In the genomic region with DNA sequence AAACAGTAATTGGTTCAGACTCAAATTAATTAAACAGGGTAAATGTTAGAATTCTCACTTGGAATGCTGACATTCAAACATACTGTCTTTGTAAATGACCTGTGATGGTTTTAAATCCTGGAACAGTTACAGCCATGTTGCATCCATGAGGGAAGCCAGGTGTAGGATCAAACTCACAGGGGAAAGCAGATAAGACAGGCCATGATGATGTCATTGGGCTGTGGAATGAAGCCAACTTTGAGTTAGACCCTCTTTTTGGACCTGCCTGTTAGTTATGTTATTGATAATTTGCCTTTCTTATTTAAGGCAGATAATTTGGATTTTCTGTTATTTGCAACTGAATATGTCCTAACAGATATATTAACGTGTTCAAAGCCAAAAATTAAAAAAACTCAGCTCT, we compare ENCODE assay signal across 16 cellular contexts.
"Had no signal": no experiment of that assay in that cellular context is flagged by ENCODE, and none has a peak within 500 bp of the region (broad histone marks: within the 10 kb centered on the region; RNA-seq: fewer than 3 reads in every experiment).

No MANE protein-coding gene starts in this region.

- ATAC-seq: foreskin keratinocyte, left cardiac atrium, lower lobe of right lung, natural killer cell had no signal

- H3K4me1 ChIP-seq: colonic mucosa, lower lobe of right lung, right atrium auricular region had no signal

- H3K27me3 ChIP-seq: colonic mucosa, foreskin keratinocyte, ovary, right atrium auricular region had no signal

- DNase-seq: colonic mucosa; dermis blood vessel endothelial cell; foreskin keratinocyte; immature natural killer cell; kidney; left cardiac atrium; left ventricle myocardium inferior; lower lobe of right lung; natural killer cell; nucleus accumbens; ovary; small intestine; stimulated activated CD4-positive, alpha-beta T cell treated with anti-CD3 and anti-CD28 coated beads, Interleukin-12 subunit alpha, Interleukin-12 subunit beta, amount 100 ng/mL, for 4 hours; stimulated activated naive CD4-positive, alpha-beta T cell treated with Interleukin-2 at 50 U/mL for 16 hours had no signal

- H3K4me3 ChIP-seq: colonic mucosa, left ventricle myocardium inferior, lower lobe of right lung, ovary, right atrium auricular region had no signal

- H3K9me3 ChIP-seq: colonic mucosa, lower lobe of right lung, ovary had no signal

- H3K36me3 ChIP-seq: colonic mucosa, left ventricle myocardium inferior, lower lobe of right lung, ovary, right atrium auricular region had no signal

- FAIRE-seq: kidney, small intestine, urothelium cell line had no signal

- H3K27ac ChIP-seq: colonic mucosa, foreskin keratinocyte, left ventricle myocardium inferior, lower lobe of right lung, ovary, right atrium auricular region had no signal
